In genomic region chr9:97703437-97704326, GRCh38 we compare ENCODE assay signal across 8 cellular contexts. TPM values are rescaled to one million over a fixed set of nuclear protein-coding genes. Genes with fewer than 3 reads are reported as not detected.
DNase-seq lines count a peak whose midpoint lies in the region; ATAC-seq and TF ChIP-seq lines count a peak whose summit lies in the region.

No MANE protein-coding gene starts in this region.

- TF ChIP-seq CTCF in WI38 (IDR thresholded peaks at IDR 0.05; ENCODE audit: low read depth, low read length), result no peak
- TF ChIP-seq CTCF in foreskin keratinocyte (conservative IDR thresholded peaks at IDR 0.05), result no peak

- no peaks in the 10 kb centered on the region for H3K27me3 ChIP-seq in foreskin keratinocyte

- peak overlapping the region; percentile 12; the same call in 1 of the 2 replicates for H3K4me3 ChIP-seq in WI38 (ENCODE audit: low read depth, low read length)

- H3K4me1 ChIP-seq in foreskin keratinocyte, result peaks cover 5% of the 10 kb centered on the region

- DNase-seq in ELF-1 (ENCODE audit: low read depth, low spot score) (peak; percentile 21), HuH-7.5 (ENCODE audit: low spot score) (peak; percentile 17), foreskin keratinocyte (peak; percentile 92 to 95), erythroblast (lab: John Stamatoyannopoulos, UW) (no peak), NCI-H1694 (lab: John Stamatoyannopoulos, UW) (no peak), NCI-H446 (lab: John Stamatoyannopoulos, UW) (no peak)

- TF ChIP-seq POLR2A in erythroblast (IDR thresholded peaks at IDR 0.05; ENCODE audit: low read length), result no peak

- peak; percentile 94 for ATAC-seq in foreskin keratinocyte
- ATAC-seq in GM19351 (IDR thresholded peaks at IDR 0.05; ENCODE audit: unreplicated experiment), result no peak

- H3K27ac ChIP-seq in foreskin keratinocyte, result peak overlapping the region; percentile 63

RNA-seq across cellular contexts. Expression of gene XPA, which starts 6.5 kb away (rescaled TPM):
- 7.8 and 7.9 TPM in 2 replicates for total RNA-seq in foreskin keratinocyte
- polyA plus RNA-seq in foreskin keratinocyte, result 7.4 and 7.7 TPM in 2 replicates

Comparison
In these comparisons a context has a peak if more than half of its experiments do, and no peak if none do; other contexts are left out.
1. DNase-seq: peak in ELF-1 (single experiment), HuH-7.5 (single experiment) and foreskin keratinocyte (2 of 2); none in erythroblast (0 of 2), NCI-H1694 (single experiment) and NCI-H446 (0 of 2).